ENCODE assay signal across 11 cellular contexts in genomic region chr10:101063548-101064414, GRCh38. TPM values are rescaled to one million over a fixed set of nuclear protein-coding genes. Genes with fewer than 3 reads are reported as not detected.
DNase-seq lines count a peak whose midpoint lies in the region; FAIRE-seq and TF ChIP-seq lines count a peak whose summit lies in the region.
"Had no signal": no experiment of that assay in that cellular context is flagged by ENCODE, and none has a peak within 500 bp of the region (broad histone marks: within the 10 kb centered on the region; RNA-seq: fewer than 3 reads in every experiment).

No MANE protein-coding gene starts in this region.

- TF ChIP-seq POLR2A in tibial nerve (IDR thresholded peaks at IDR 0.05): no peak

- no peak for TF ChIP-seq CTCF in brain (conservative IDR thresholded peaks at IDR 0.05)
- TF ChIP-seq CTCF in tibial nerve (IDR thresholded peaks at IDR 0.05): no peak

- peak; percentile 31 for DNase-seq in ELF-1 (ENCODE audit: low read depth, low spot score)
- peak; percentile 46 to 53 for DNase-seq in Kasumi-1 (lab: John Stamatoyannopoulos, UW)
- no peak for DNase-seq in tibial nerve (ENCODE audit: low spot score in 2 of 2)
- no peak for DNase-seq in NCI-H2107 treated with DMSO at 0.1 percent for 48 hours (lab: John Stamatoyannopoulos, UW; ENCODE audit: unreplicated experiment)
- no peak for DNase-seq in RCC 7860 (ENCODE audit: low spot score)
- DNase-seq: activated T-cell treated with anti-CD3 and anti-CD28 coated beads for 4 hours, NCI-H226 had no signal

- H3K27ac ChIP-seq in rectal smooth muscle tissue (ENCODE audit: low read depth, low read length): no peak overlapping the region
- H3K27ac ChIP-seq in tibial nerve: peak overlapping the region in 1 of 4 donors; percentile 99

- H3K4me3 ChIP-seq in rectal smooth muscle tissue (ENCODE audit: low read length) (peak overlapping the region; percentile 83), tibial nerve (no peak overlapping the region)
- H3K4me3 ChIP-seq: cardiac muscle cell, mucosa of descending colon had no signal

- WGBS in tibial nerve, 2 donors: 58 to 75% methylated on average over 15 of the region's 15 CpGs

- H3K4me1 ChIP-seq in rectal smooth muscle tissue (ENCODE audit: control insufficient read depth, insufficient read depth, low read length) (peaks cover 4% of the 10 kb centered on the region), tibial nerve (peaks cover 0 to 73% (median 45%) of the 10 kb centered on the region in 4 donors)

- H3K27me3 Mint-ChIP-seq in brain: peaks cover 79% of the 10 kb centered on the region

- H3K4me3 Mint-ChIP-seq in brain: peak overlapping the region; percentile 57 to 85 (median 72)

- no peak for FAIRE-seq in RCC 7860 (lab: Jason Lieb, UNC)

- H3K27ac Mint-ChIP-seq in brain: peak overlapping the region in 2 of 5 experiments; percentile 27 to 45

- H3K36me3 ChIP-seq in rectal smooth muscle tissue (ENCODE audit: control insufficient read depth, insufficient read depth, low read length) (no peaks in the 10 kb centered on the region), tibial nerve (no peaks in the 10 kb centered on the region)
- H3K36me3 ChIP-seq: cardiac muscle cell had no signal

- H3K27me3 ChIP-seq in rectal smooth muscle tissue (ENCODE audit: control insufficient read depth, insufficient read depth, low read length) (peaks cover 13% of the 10 kb centered on the region), tibial nerve (peaks cover 0 to 6% of the 10 kb centered on the region in 2 donors)

- H3K36me3 Mint-ChIP-seq in brain: no peaks in the 10 kb centered on the region

- H3K9me3 ChIP-seq in tibial nerve: no peaks in the 10 kb centered on the region
- H3K9me3 ChIP-seq: mucosa of descending colon had no signal

- H3K9ac ChIP-seq in rectal smooth muscle tissue (ENCODE audit: low read length): no peak overlapping the region

- no peak for TF ChIP-seq EP300 in tibial nerve (IDR thresholded peaks at IDR 0.05)

- peaks cover 0 to 5% (median 0%) of the 10 kb centered on the region in 5 experiments for H3K9me3 Mint-ChIP-seq in brain

- H3K4me1 Mint-ChIP-seq in brain: peaks cover 61% of the 10 kb centered on the region

RNA-seq across cellular contexts. Expression of gene KAZALD1, which starts 2.0 kb away (rescaled TPM):
- 5.0 TPM for polyA plus RNA-seq in brain (ENCODE audit: insufficient read depth, low read depth, low replicate concordance)
- total RNA-seq in tibial nerve: 10 to 100 TPM in 1 of 4 donors, 1 to 10 TPM in 3; 4.0 to 13.5 (median 8.4) TPM

RNA-seq across cellular contexts. Expression of gene SFXN3, which starts 32.7 kb away (rescaled TPM):
- polyA plus RNA-seq in brain (ENCODE audit: insufficient read depth, low read depth, low replicate concordance): 25.9 TPM
- 100 to 1,000 TPM in 2 of 4 donors, 10 to 100 TPM in 2; 77.4 to 181 (median 106) TPM for total RNA-seq in tibial nerve

RNA-seq across cellular contexts. Expression of gene PDZD7, which starts 32.9 kb away (rescaled TPM):
- polyA plus RNA-seq in brain (ENCODE audit: insufficient read depth, low read depth, low replicate concordance): 8.2 TPM
- 1 to 10 TPM in 3 of 4 donors, under 1 TPM in 1; 0.84 to 2.4 (median 1.9) TPM for total RNA-seq in tibial nerve

Comparison
In these comparisons a context has a peak if more than half of its experiments do, and no peak if none do; other contexts are left out.
1. DNase-seq: peak in ELF-1 (single experiment) and Kasumi-1 (2 of 2); none in tibial nerve (0 of 2), NCI-H2107 treated with DMSO at 0.1 percent for 48 hours (single experiment) and RCC 7860 (single experiment).